Comparison of ENCODE assay signal across 8 cellular contexts in the genomic region with DNA sequence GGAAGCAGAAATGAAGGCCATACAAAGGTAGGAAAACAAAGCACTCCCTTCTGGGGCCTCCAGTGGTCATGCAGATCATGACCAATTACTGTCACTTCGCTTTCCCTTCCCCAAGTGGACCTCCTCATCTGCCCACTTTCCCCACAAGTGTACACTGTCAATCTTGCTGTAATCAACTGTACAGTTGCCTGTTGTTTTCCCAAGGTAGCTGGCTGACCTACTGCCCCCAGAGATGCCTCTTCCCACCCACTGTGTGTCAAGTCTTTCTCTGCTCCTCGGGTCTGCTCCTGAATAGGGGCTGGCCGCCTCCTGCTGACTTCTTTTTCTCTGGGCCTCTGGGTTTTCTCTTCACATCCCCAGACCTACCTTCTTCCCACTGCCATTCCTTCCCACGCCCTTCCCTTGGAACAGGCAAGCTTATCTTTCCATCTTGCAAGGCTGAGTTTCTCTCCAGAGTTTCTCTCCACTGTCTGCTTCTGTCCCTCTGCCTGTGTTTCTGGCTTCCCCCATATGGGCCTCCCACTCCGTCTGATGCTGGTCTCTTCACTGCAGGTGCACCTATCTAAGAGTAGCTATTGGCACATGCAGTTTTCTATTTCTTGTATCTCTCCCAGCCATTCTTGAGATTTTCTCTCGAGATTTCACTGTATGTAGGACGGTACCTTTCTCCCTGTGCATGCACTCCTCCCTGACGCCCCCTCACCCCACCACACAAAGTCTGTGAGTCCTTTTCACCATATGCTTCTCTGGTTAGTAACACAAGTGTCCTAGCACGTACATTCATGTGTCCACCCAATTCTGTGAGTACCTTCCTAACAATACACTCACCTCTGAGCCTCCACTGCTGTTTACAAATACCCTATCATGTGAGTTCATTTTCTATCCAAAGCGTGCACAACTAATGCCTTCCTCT. TPM values are rescaled to one million over a fixed set of nuclear protein-coding genes. Genes with fewer than 3 reads are reported as not detected.
DNase-seq lines count a peak whose midpoint lies in the region; ATAC-seq and TF ChIP-seq lines count a peak whose summit lies in the region.

No MANE protein-coding gene starts in this region.

- H3K4me1 Mint-ChIP-seq in natural killer cell: peaks cover 31 to 32% of the 10 kb centered on the region in 2 donors

- H3K9ac ChIP-seq in endocrine pancreas (ENCODE audit: control insufficient read depth, insufficient read depth, low read length): peak overlapping the region; percentile 87

- peak overlapping the region in 1 of 2 donors; percentile 99 for H3K27ac Mint-ChIP-seq in natural killer cell

- peak overlapping the region; percentile 88 for H3K27ac ChIP-seq in C4-2B

- no peaks in the 10 kb centered on the region for H3K36me3 Mint-ChIP-seq in natural killer cell

- intact Hi-C loops in natural killer cell (cut with micrococcal nuclease): no loop called here

- peak overlapping the region; percentile 78 for H3K4me3 ChIP-seq in LNCaP clone FGC (ENCODE audit: low read depth, low read length)
- peak overlapping the region; percentile 99 for H3K4me3 ChIP-seq in endocrine pancreas (ENCODE audit: control insufficient read depth, insufficient read depth, low read length)

- ATAC-seq in natural killer cell: no peak
- no peak for ATAC-seq in GM21576 (IDR thresholded peaks at IDR 0.05; ENCODE audit: unreplicated experiment)
- no peak for ATAC-seq in HG03571 (IDR thresholded peaks at IDR 0.05; ENCODE audit: unreplicated experiment)

- no peak for DNase-seq in LNCaP clone FGC (ENCODE audit: low read depth)
- no peak for DNase-seq in natural killer cell
- no peak for DNase-seq in D341Med (ENCODE audit: low spot score)
- no peak for DNase-seq in NCI-H2107 (lab: John Stamatoyannopoulos, UW)

- peaks cover 20% of the 10 kb centered on the region for H3K36me3 ChIP-seq in endocrine pancreas (ENCODE audit: control insufficient read depth, insufficient read depth, low read length)

- no peaks in the 10 kb centered on the region for H3K9me3 ChIP-seq in endocrine pancreas (ENCODE audit: control insufficient read depth, low read length)

- no peaks in the 10 kb centered on the region for H3K9me3 Mint-ChIP-seq in natural killer cell

- H3K4me3 Mint-ChIP-seq in natural killer cell: peak overlapping the region; percentile 95

- peaks cover 10 to 14% of the 10 kb centered on the region in 2 donors for H3K27me3 Mint-ChIP-seq in natural killer cell (ENCODE audit: low read depth in 2 of 2)

- H3K4me1 ChIP-seq in endocrine pancreas (ENCODE audit: control insufficient read depth, insufficient read depth, low read length): peaks cover 19% of the 10 kb centered on the region

- no peaks in the 10 kb centered on the region for H3K27me3 ChIP-seq in endocrine pancreas (ENCODE audit: control insufficient read depth, insufficient read depth, low read length)

- TF ChIP-seq CTCF in C4-2B (conservative IDR thresholded peaks at IDR 0.05) (no peak), LNCaP clone FGC (IDR thresholded peaks at IDR 0.05; ENCODE audit: control insufficient read depth, extremely low read depth, insufficient read depth) (no peak), natural killer cell (IDR thresholded peaks at IDR 0.05) (no peak)

RNA-seq across cellular contexts. Expression of a gene that starts 2.3 kb away (rescaled TPM):
- 10 to 100 TPM; 52.8 to 78.2 (median 69.4) TPM for total RNA-seq in natural killer cell
